ENCODE assay signal across 1 cellular context in genomic region chr17:50165466-50165865, GRCh38.
TF ChIP-seq lines count a peak whose summit lies in the region.

No MANE protein-coding gene starts in this region.

TF ChIP-seq in HepG2, 621 proteins besides CTCF, POLR2A, EP300 and RAD21:
- TF ChIP-seq AGO1 (IDR thresholded peaks at IDR 0.05; ENCODE audit: low read depth, low read length, poor library complexity, severe bottlenecking) (no peak), NR2C2 (CRISPR knock-in tag; IDR thresholded peaks at IDR 0.05; ENCODE audit: borderline replicate concordance) (no peak), DZIP1 (CRISPR knock-in tag; IDR thresholded peaks at IDR 0.05) (no peak), MBD4 (IDR thresholded peaks at IDR 0.05; ENCODE audit: borderline replicate concordance, low read length) (no peak), FOXK1 (CRISPR knock-in tag; IDR thresholded peaks at IDR 0.05; ENCODE audit: borderline replicate concordance, low read depth) (no peak), ZFP36L1 (CRISPR knock-in tag; IDR thresholded peaks at IDR 0.05) (no peak), SMARCC2 (IDR thresholded peaks at IDR 0.05) (no peak), CBX1 (IDR thresholded peaks at IDR 0.05; ENCODE audit: low read depth) (no peak), ZNF678 (CRISPR knock-in tag; IDR thresholded peaks at IDR 0.05) (no peak), PHF20 (CRISPR knock-in tag; IDR thresholded peaks at IDR 0.05) (no peak), ZNF569 (CRISPR knock-in tag; IDR thresholded peaks at IDR 0.05; ENCODE audit: borderline replicate concordance) (no peak), SALL1 (CRISPR knock-in tag; IDR thresholded peaks at IDR 0.05) (no peak), NFE2L1 (CRISPR knock-in tag; IDR thresholded peaks at IDR 0.05; ENCODE audit: borderline replicate concordance) (no peak), TIGD3 (CRISPR knock-in tag; IDR thresholded peaks at IDR 0.05; ENCODE audit: borderline replicate concordance) (no peak)
- TF ChIP-seq, protein P1, sequence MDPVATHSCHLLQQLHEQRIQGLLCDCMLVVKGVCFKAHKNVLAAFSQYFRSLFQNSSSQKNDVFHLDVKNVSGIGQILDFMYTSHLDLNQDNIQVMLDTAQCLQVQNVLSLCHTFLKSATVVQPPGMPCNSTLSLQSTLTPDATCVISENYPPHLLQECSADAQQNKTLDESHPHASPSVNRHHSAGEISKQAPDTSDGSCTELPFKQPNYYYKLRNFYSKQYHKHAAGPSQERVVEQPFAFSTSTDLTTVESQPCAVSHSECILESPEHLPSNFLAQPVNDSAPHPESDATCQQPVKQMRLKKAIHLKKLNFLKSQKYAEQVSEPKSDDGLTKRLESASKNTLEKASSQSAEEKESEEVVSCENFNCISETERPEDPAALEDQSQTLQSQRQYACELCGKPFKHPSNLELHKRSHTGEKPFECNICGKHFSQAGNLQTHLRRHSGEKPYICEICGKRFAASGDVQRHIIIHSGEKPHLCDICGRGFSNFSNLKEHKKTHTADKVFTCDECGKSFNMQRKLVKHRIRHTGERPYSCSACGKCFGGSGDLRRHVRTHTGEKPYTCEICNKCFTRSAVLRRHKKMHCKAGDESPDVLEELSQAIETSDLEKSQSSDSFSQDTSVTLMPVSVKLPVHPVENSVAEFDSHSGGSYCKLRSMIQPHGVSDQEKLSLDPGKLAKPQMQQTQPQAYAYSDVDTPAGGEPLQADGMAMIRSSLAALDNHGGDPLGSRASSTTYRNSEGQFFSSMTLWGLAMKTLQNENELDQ (CRISPR knock-in tag; IDR thresholded peaks at IDR 0.05; ENCODE audit: borderline replicate concordance), result no peak
- TF ChIP-seq, protein P2, sequence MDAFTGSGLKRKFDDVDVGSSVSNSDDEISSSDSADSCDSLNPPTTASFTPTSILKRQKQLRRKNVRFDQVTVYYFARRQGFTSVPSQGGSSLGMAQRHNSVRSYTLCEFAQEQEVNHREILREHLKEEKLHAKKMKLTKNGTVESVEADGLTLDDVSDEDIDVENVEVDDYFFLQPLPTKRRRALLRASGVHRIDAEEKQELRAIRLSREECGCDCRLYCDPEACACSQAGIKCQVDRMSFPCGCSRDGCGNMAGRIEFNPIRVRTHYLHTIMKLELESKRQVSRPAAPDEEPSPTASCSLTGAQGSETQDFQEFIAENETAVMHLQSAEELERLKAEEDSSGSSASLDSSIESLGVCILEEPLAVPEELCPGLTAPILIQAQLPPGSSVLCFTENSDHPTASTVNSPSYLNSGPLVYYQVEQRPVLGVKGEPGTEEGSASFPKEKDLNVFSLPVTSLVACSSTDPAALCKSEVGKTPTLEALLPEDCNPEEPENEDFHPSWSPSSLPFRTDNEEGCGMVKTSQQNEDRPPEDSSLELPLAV (CRISPR knock-in tag; conservative IDR thresholded peaks at IDR 0.05; ENCODE audit: low read depth), result no peak
- TF ChIP-seq, protein P3, sequence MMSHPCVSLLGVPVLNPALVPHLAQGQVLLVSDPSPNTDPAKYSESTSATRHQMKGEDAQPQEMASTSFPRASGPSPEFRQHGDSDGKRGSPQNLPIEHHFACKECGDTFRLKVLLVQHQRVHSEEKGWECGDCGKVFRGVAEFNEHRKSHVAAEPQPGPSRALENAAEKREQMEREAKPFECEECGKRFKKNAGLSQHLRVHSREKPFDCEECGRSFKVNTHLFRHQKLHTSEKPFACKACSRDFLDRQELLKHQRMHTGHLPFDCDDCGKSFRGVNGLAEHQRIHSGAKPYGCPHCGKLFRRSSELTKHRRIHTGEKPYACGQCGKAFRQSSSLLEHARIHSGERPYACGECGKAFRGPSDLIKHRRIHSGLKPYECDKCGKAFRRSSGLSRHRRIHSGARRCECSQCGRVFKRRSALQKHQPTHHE (CRISPR knock-in tag; IDR thresholded peaks at IDR 0.05; ENCODE audit: borderline replicate concordance), result no peak
- TF ChIP-seq, protein P4, sequence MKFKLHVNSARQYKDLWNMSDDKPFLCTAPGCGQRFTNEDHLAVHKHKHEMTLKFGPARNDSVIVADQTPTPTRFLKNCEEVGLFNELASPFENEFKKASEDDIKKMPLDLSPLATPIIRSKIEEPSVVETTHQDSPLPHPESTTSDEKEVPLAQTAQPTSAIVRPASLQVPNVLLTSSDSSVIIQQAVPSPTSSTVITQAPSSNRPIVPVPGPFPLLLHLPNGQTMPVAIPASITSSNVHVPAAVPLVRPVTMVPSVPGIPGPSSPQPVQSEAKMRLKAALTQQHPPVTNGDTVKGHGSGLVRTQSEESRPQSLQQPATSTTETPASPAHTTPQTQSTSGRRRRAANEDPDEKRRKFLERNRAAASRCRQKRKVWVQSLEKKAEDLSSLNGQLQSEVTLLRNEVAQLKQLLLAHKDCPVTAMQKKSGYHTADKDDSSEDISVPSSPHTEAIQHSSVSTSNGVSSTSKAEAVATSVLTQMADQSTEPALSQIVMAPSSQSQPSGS (CRISPR knock-in tag; IDR thresholded peaks at IDR 0.05), result no peak
